Comparison of ENCODE assay signal across 7 cellular contexts in the genomic region with DNA sequence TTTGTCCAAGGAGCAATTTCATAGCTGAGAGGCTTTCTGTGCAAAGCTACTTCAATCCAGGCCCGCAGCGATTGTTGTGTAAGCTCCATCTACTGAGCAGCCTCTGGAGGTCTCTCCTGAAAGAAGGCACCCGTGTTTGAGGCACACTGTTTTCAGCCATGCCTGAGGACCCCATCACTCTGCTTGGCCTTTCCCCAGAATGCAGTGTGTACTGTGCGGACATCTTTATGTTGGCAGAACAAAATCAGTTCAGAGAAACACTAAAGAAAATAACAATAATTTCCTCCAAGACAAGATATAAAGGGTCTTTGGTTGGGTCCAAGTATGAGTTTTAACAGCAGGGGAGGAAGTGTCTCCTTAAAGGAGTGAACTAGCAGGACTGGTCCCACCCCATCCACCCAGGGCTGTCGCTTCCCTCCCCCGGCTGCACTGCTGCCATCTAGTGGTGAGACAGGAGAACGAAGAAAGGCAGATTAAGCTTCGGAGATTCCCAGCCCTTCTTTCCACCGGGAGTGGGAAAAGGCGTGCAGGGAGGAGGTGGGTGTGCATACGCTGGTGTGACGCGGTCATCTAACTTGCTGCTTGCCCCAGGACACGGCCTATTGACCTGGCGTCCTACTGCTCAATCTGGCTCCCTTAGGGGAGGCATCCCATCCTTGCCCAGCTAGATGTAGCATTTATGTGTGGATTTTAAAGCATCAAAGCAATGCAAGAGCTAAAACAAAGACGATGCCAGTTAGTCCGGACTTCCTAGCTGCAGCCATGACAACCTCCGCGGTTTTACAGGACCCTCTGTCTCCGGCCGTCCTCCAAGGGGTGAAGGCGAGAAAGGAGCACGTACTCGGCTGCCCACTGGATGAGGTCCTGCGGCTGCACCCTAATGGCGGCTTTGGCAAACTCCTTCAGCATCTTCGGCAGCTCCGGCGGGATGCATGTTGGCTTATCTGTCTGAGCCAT. TPM values are rescaled to one million over a fixed set of nuclear protein-coding genes. Genes with fewer than 3 reads are reported as not detected.
DNase-seq lines count a peak whose midpoint lies in the region; FAIRE-seq and TF ChIP-seq lines count a peak whose summit lies in the region.
"Not testable (repeated sequence)": the region's sequence is repeated elsewhere in the genome, so short reads cannot be mapped to it uniquely, and the experiment has no call there.

No MANE protein-coding gene starts in this region.

- H2AFZ ChIP-seq in OCI-LY1 (ENCODE audit: low read length): not testable (repeated sequence)
- peak overlapping the region; percentile 19 for H2AFZ ChIP-seq in keratinocyte (ENCODE audit: control insufficient read depth, low read length)

- peak; percentile 33 for FAIRE-seq in endometrium (lab: Jason Lieb, UNC)
- peak; percentile 93 for FAIRE-seq in keratinocyte (lab: Jason Lieb, UNC)

- 12% methylated on average over 26 of the region's 29 CpGs for WGBS in prostate gland

- H3K4me2 ChIP-seq in OCI-LY1 (ENCODE audit: low read length): not testable (repeated sequence)
- peak overlapping the region; percentile 41 for H3K4me2 ChIP-seq in keratinocyte (ENCODE audit: control insufficient read depth, extremely low read depth, insufficient read depth, low read depth, low read length)

- H3F3A ChIP-seq in OCI-LY1 (ENCODE audit: insufficient read depth, low read length): not testable (repeated sequence)

- not testable (repeated sequence) for H3K9me1 ChIP-seq in keratinocyte (ENCODE audit: control insufficient read depth, extremely low read depth, insufficient read depth, low read length)

- peak; percentile 76 for TF ChIP-seq CTCF in LNCAP (IDR thresholded peaks at IDR 0.05)
- TF ChIP-seq CTCF in OCI-LY1 (IDR thresholded peaks at IDR 0.05; ENCODE audit: low read length): peak; percentile 58
- TF ChIP-seq CTCF in keratinocyte (optimal IDR thresholded peaks at IDR 0.05 in 1 of 3, IDR thresholded peaks at IDR 0.05 in 1 of 3, conservative IDR thresholded peaks at IDR 0.05 in 1 of 3; ENCODE audit: extremely low read depth in 1 of 3, insufficient read depth in 2 of 3, low read length in 3 of 3): peak; percentile 7 to 61 (median 49)
- peak; percentile 36 to 68 (median 60) for TF ChIP-seq CTCF in prostate gland (IDR thresholded peaks at IDR 0.05)

- H3K4me3 ChIP-seq in OCI-LY1 (ENCODE audit: low read depth, low read length, poor library complexity, severe bottlenecking); keratinocyte (ENCODE audit: control insufficient read depth in 2 of 3, extremely low read depth in 1 of 3, insufficient read depth in 2 of 3, low read depth in 1 of 3, low read length in 3 of 3): not testable (repeated sequence)
- H3K4me3 ChIP-seq in prostate gland: peak overlapping the region in 1 of 2 donors; percentile 9

- dilution Hi-C loops in keratinocyte (cut with MboI; ENCODE audit: extremely low pct_ligation_motif_present, low sequenced_read_pairs): not testable (repeated sequence)

- not testable (repeated sequence) for TF ChIP-seq POLR2A in prostate gland (IDR thresholded peaks at IDR 0.05)

- peak; percentile 35 to 39 for DNase-seq in activated T-cell treated with anti-CD3 and anti-CD28 coated beads, Interleukin-2, amount 50 U/mL, for 48 hours
- not testable (repeated sequence) for DNase-seq in keratinocyte (ENCODE audit: low read depth, low spot score); prostate gland (ENCODE audit: low spot score)

- not testable (repeated sequence) for H3K79me2 ChIP-seq in OCI-LY1 (ENCODE audit: insufficient read depth, low read length); keratinocyte (ENCODE audit: control insufficient read depth, insufficient read depth, low read length)

- H3K36me3 ChIP-seq in ES-I3 (ENCODE audit: insufficient read depth, low read length); OCI-LY1 (ENCODE audit: insufficient read depth, low read length); keratinocyte (ENCODE audit: control insufficient read depth in 2 of 2, extremely low read depth in 1 of 2, insufficient read depth in 2 of 2, low read length in 2 of 2); prostate gland: not testable (repeated sequence)

- peak overlapping the region; percentile 47 for H3K9ac ChIP-seq in ES-I3 (ENCODE audit: low read depth, low read length)
- not testable (repeated sequence) for H3K9ac ChIP-seq in OCI-LY1 (ENCODE audit: low read length); keratinocyte (ENCODE audit: control insufficient read depth, extremely low read depth, insufficient read depth, low read length)

- not testable (repeated sequence) for H3K4me1 ChIP-seq in ES-I3 (ENCODE audit: insufficient read depth, low read length); OCI-LY1 (ENCODE audit: insufficient read depth, low read length, severe bottlenecking); keratinocyte (ENCODE audit: control insufficient read depth, extremely low read depth, insufficient read depth, low read length); prostate gland (replicated peaks)

- H3K27me3 ChIP-seq in OCI-LY1 (ENCODE audit: insufficient read depth, low read length); prostate gland (replicated peaks; ENCODE audit: insufficient read depth): not testable (repeated sequence)
- peaks cover 20% of the 10 kb centered on the region for H3K27me3 ChIP-seq in keratinocyte (ENCODE audit: control insufficient read depth, extremely low read depth, insufficient read depth, low read length)

- intact Hi-C loops in prostate gland (cut with DNase I): loop anchor here (10.0 kb wide), 1 partner anchor 255 kb away; no protein-coding TSS in a partner anchor

- H3K9me2 ChIP-seq in OCI-LY1 (ENCODE audit: low read depth, low read length): not testable (repeated sequence)

- H4K20me1 ChIP-seq in OCI-LY1 (ENCODE audit: insufficient read depth, low read length); keratinocyte (ENCODE audit: control insufficient read depth, extremely low read depth, insufficient read depth, low read length): not testable (repeated sequence)

- not testable (repeated sequence) for H3K9me3 ChIP-seq in ES-I3 (ENCODE audit: control insufficient read depth, insufficient read depth, low read length); OCI-LY1 (ENCODE audit: low read length); keratinocyte (ENCODE audit: control insufficient read depth, low read depth, low read length); prostate gland

- H3K27ac ChIP-seq in OCI-LY1 (ENCODE audit: low read depth, low read length, poor library complexity, severe bottlenecking); keratinocyte (ENCODE audit: control insufficient read depth, insufficient read depth, low read length); prostate gland: not testable (repeated sequence)

RNA-seq across cellular contexts. Expression of a gene that starts 12.1 kb away (rescaled TPM):
- polyA plus RNA-seq in keratinocyte: 0.35 to 0.62 TPM (median 0.45 TPM) in 3 replicates
- not detected for polyA plus RNA-seq in keratinocyte (2011; ENCODE audit: low read depth)
- polyA plus RNA-seq in keratinocyte (2011; cell fraction: cytosol; rRNA removed): 0.52 and 0.80 TPM in 2 replicates
- polyA plus RNA-seq in keratinocyte (2011; cell fraction: nucleus; rRNA removed): 0.41 and 1.0 TPM in 2 replicates
- polyA plus RNA-seq in keratinocyte (2012; ENCODE audit: low replicate concordance): 0.23 and 0.40 TPM in 2 replicates
- polyA minus RNA-seq in keratinocyte: 0.53 TPM in 1 of 3 replicates, not detected in the others
- polyA minus RNA-seq in keratinocyte (2011; cell fraction: cytosol; rRNA and poly(A)+ RNA removed): not detected
- polyA minus RNA-seq in keratinocyte (2011; cell fraction: nucleus; rRNA and poly(A)+ RNA removed): not detected in 2 replicates
- total RNA-seq in prostate gland: 10 to 100 TPM in 1 of 2 donors, not detected in 1; 10.8 TPM

RNA-seq across cellular contexts. Expression of a gene that starts 18.8 kb away (rescaled TPM):
- 29.8 to 63.7 TPM (median 50.5 TPM) in 3 replicates for polyA plus RNA-seq in keratinocyte
- 16.5 TPM for polyA plus RNA-seq in keratinocyte (2011; ENCODE audit: low read depth)
- 10.8 and 19.8 TPM in 2 replicates for polyA plus RNA-seq in keratinocyte (2011; cell fraction: cytosol; rRNA removed)
- 245 and 288 TPM in 2 replicates for polyA plus RNA-seq in keratinocyte (2011; cell fraction: nucleus; rRNA removed)
- 15.0 and 16.3 TPM in 2 replicates for polyA plus RNA-seq in keratinocyte (2012; ENCODE audit: low replicate concordance)
- 26.6 to 68.9 TPM (median 44.2 TPM) in 3 replicates for polyA minus RNA-seq in keratinocyte
- polyA minus RNA-seq in keratinocyte (2011; cell fraction: cytosol; rRNA and poly(A)+ RNA removed): 6.1 TPM
- polyA minus RNA-seq in keratinocyte (2011; cell fraction: nucleus; rRNA and poly(A)+ RNA removed): 34.4 and 74.2 TPM in 2 replicates
- total RNA-seq in prostate gland: 10 to 100 TPM; 19.0 to 44.9 TPM

RNA-seq across cellular contexts. Expression of a gene that starts 53.4 kb away (rescaled TPM):
- 0.66 to 0.91 TPM (median 0.73 TPM) in 3 replicates for polyA plus RNA-seq in keratinocyte
- 5.1 TPM for polyA plus RNA-seq in keratinocyte (2011; ENCODE audit: low read depth)
- 0.68 and 1.4 TPM in 2 replicates for polyA plus RNA-seq in keratinocyte (2011; cell fraction: cytosol; rRNA removed)
- 2.2 and 3.0 TPM in 2 replicates for polyA plus RNA-seq in keratinocyte (2011; cell fraction: nucleus; rRNA removed)
- polyA plus RNA-seq in keratinocyte (2012; ENCODE audit: low replicate concordance): 0.52 and 3.1 TPM in 2 replicates
- 0.36 to 2.0 TPM (median 0.96 TPM) in 3 replicates for polyA minus RNA-seq in keratinocyte
- 0.96 TPM for polyA minus RNA-seq in keratinocyte (2011; cell fraction: cytosol; rRNA and poly(A)+ RNA removed)
- 2.1 and 2.4 TPM in 2 replicates for polyA minus RNA-seq in keratinocyte (2011; cell fraction: nucleus; rRNA and poly(A)+ RNA removed)
- 10 to 100 TPM; 21.8 to 47.5 TPM for total RNA-seq in prostate gland
